Comparison of ENCODE assay signal across 24 cellular contexts in genomic region chr17:9467518-9467917, GRCh38.
DNase-seq lines count a peak whose midpoint lies in the region; ATAC-seq and TF ChIP-seq lines count a peak whose summit lies in the region.
"Had no signal": no experiment of that assay in that cellular context is flagged by ENCODE, and none has a peak within 500 bp of the region (broad histone marks: within the 10 kb centered on the region; RNA-seq: fewer than 3 reads in every experiment).

No MANE protein-coding gene starts in this region.

- H3K4me1 Mint-ChIP-seq in glutamatergic neuron (ENCODE audit: low read depth, unreplicated experiment) = peaks cover 23% of the 10 kb centered on the region
- H3K4me1 Mint-ChIP-seq in stimulated activated effector memory CD8-positive, alpha-beta T cell treated with anti-CD3 and anti-CD28 coated beads, Interleukin-12 subunit alpha, Interleukin-12 subunit beta, amount 100 ng/mL, for 72 hours = peaks cover 40% of the 10 kb centered on the region

- in situ Hi-C loops in SK-MEL-5 (cut with HindIII; ENCODE audit: low pct_unique_long_range_greater_than_20kb, low sequenced_read_pairs) = no loop called here

- ATAC-seq in stimulated activated effector memory CD8-positive, alpha-beta T cell treated with anti-CD3 and anti-CD28 coated beads, Interleukin-12 subunit alpha, Interleukin-12 subunit beta, amount 100 ng/mL, for 72 hours = no peak
- no peak for ATAC-seq in HG03045 (IDR thresholded peaks at IDR 0.05; ENCODE audit: unreplicated experiment)
- ATAC-seq: naive thymus-derived CD8-positive, alpha-beta T cell; pancreas had no signal

- H3K9me3 Mint-ChIP-seq in glutamatergic neuron (ENCODE audit: unreplicated experiment) = no peaks in the 10 kb centered on the region
- H3K9me3 Mint-ChIP-seq in stimulated activated effector memory CD8-positive, alpha-beta T cell treated with anti-CD3 and anti-CD28 coated beads, Interleukin-12 subunit alpha, Interleukin-12 subunit beta, amount 100 ng/mL, for 72 hours = no peaks in the 10 kb centered on the region
- H3K9me3 Mint-ChIP-seq: activated naive CD4-positive, alpha-beta T cell treated with anti-CD3 and anti-CD28 coated beads, Interleukin-2, amount 50 U/mL, for 24 hours; T-helper 1 cell treated with Interleukin-12 subunit alpha and Interleukin-12 subunit beta and Interleukin-4 antibody, amounts not matched to agents 30 μg/mL and 1 μg/mL, for 36 hours; type B pancreatic cell had no signal

- no peak overlapping the region for H3K27ac Mint-ChIP-seq in glutamatergic neuron (ENCODE audit: unreplicated experiment)
- peak overlapping the region; percentile 54 for H3K27ac Mint-ChIP-seq in stimulated activated effector memory CD8-positive, alpha-beta T cell treated with anti-CD3 and anti-CD28 coated beads, Interleukin-12 subunit alpha, Interleukin-12 subunit beta, amount 100 ng/mL, for 72 hours
- H3K27ac Mint-ChIP-seq: activated naive CD4-positive, alpha-beta T cell treated with anti-CD3 and anti-CD28 coated beads, Interleukin-2, amount 50 U/mL, for 24 hours; T-helper 1 cell treated with Interleukin-12 subunit alpha and Interleukin-12 subunit beta and Interleukin-4 antibody, amounts not matched to agents 30 μg/mL and 1 μg/mL, for 36 hours; type B pancreatic cell had no signal

- H3K36me3 Mint-ChIP-seq in glutamatergic neuron (ENCODE audit: unreplicated experiment) = no peaks in the 10 kb centered on the region
- no peaks in the 10 kb centered on the region for H3K36me3 Mint-ChIP-seq in stimulated activated effector memory CD8-positive, alpha-beta T cell treated with anti-CD3 and anti-CD28 coated beads, Interleukin-12 subunit alpha, Interleukin-12 subunit beta, amount 100 ng/mL, for 72 hours
- H3K36me3 Mint-ChIP-seq: activated naive CD4-positive, alpha-beta T cell treated with anti-CD3 and anti-CD28 coated beads, Interleukin-2, amount 50 U/mL, for 24 hours; type B pancreatic cell had no signal

- no peak for TF ChIP-seq CTCF in glutamatergic neuron (IDR thresholded peaks at IDR 0.05; ENCODE audit: partially characterized antibody, unreplicated experiment)

- no peak overlapping the region for H3K4me3 Mint-ChIP-seq in glutamatergic neuron (ENCODE audit: unreplicated experiment)
- no peak overlapping the region for H3K4me3 Mint-ChIP-seq in stimulated activated effector memory CD8-positive, alpha-beta T cell treated with anti-CD3 and anti-CD28 coated beads, Interleukin-12 subunit alpha, Interleukin-12 subunit beta, amount 100 ng/mL, for 72 hours
- H3K4me3 Mint-ChIP-seq: activated naive CD4-positive, alpha-beta T cell treated with anti-CD3 and anti-CD28 coated beads, Interleukin-2, amount 50 U/mL, for 24 hours; naive thymus-derived CD8-positive, alpha-beta T cell; T-helper 1 cell treated with Interleukin-12 subunit alpha and Interleukin-12 subunit beta and Interleukin-4 antibody, amounts not matched to agents 30 μg/mL and 1 μg/mL, for 36 hours; type B pancreatic cell had no signal

- no peaks in the 10 kb centered on the region for H3K27me3 Mint-ChIP-seq in glutamatergic neuron (ENCODE audit: unreplicated experiment)
- H3K27me3 Mint-ChIP-seq: activated naive CD4-positive, alpha-beta T cell treated with anti-CD3 and anti-CD28 coated beads, Interleukin-2, amount 50 U/mL, for 24 hours; naive thymus-derived CD8-positive, alpha-beta T cell; type B pancreatic cell had no signal

- DNase-seq in NCI-H82 (lab: John Stamatoyannopoulos, UW) (peak; percentile 17), NCI-H82 treated with DMSO at 0.1 percent for 48 hours (lab: John Stamatoyannopoulos, UW; ENCODE audit: unreplicated experiment) (no peak), SK-MEL-5 (ENCODE audit: low read depth, low spot score) (peak; percentile 45), glutamatergic neuron (peak; percentile 30), DMS153 (lab: John Stamatoyannopoulos, UW) (no peak)
- no peak for DNase-seq in stimulated activated effector memory CD8-positive, alpha-beta T cell treated with anti-CD3 and anti-CD28 coated beads, Interleukin-12 subunit alpha, Interleukin-12 subunit beta, amount 100 ng/mL, for 72 hours (ENCODE audit: low spot score in 2 of 2)
- DNase-seq in activated CD4-positive, alpha-beta T cell treated with anti-CD3 and anti-CD28 coated beads for 4 hours = no peak
- DNase-seq: activated CD8-positive, alpha-beta memory T cell treated with anti-CD3 and anti-CD28 coated beads for 24 hours; Calu3; kidney glomerular epithelial cell; mesenchymal stem cell; naive thymus-derived CD8-positive, alpha-beta T cell; NCI-H1092; NCI-H2171; NCI-H69; OCI-M1; pancreas; SHP77 treated with DMSO at 0.1 percent for 48 hours; stimulated activated CD4-positive, alpha-beta T cell treated with anti-CD3 and anti-CD28 coated beads, Interleukin-2, amount 100 ng/mL, for 48 hours; stomach had no signal

Comparison
In these comparisons a context has a peak if more than half of its experiments do, and no peak if none do; other contexts are left out.
1. DNase-seq: peak in NCI-H82 (single experiment), SK-MEL-5 (single experiment) and glutamatergic neuron (single experiment); none in NCI-H82 treated with DMSO at 0.1 percent for 48 hours (single experiment), stimulated activated effector memory CD8-positive, alpha-beta T cell treated with anti-CD3 and anti-CD28 coated beads, Interleukin-12 subunit alpha, Interleukin-12 subunit beta, amount 100 ng/mL, for 72 hours (0 of 2), DMS153 (single experiment) and activated CD4-positive, alpha-beta T cell treated with anti-CD3 and anti-CD28 coated beads for 4 hours (0 of 2).